Comparison of ENCODE assay signal across 1 cellular context in the genomic region with DNA sequence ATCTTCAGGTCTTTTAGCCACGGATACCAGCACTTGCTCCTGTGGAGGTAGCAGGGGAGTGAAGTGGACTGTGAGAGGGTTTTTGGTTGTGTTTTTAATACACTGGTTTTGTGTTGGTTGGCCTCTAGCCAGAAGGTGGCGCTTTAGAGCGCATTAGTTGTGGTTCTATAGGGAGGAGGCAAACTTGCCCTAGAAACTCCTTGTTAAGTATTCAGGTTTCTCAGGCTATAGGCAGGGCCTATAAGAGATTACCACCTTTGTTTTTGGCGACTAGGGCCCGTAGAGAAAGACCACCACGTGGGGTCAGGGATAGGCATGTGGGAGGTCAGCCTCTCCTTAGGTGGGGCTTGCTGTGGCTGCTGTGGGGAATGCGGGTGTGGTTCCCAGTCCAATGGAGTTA.
TF ChIP-seq lines count a peak whose summit lies in the region.

No MANE protein-coding gene starts in this region.

TF ChIP-seq in H1, 55 proteins besides CTCF, POLR2A, EP300 and RAD21 (continued from another document):
- TF ChIP-seq SIX5 (IDR thresholded peaks at IDR 0.05; ENCODE audit: low read depth, low read length) (no peak), EGR1 (IDR thresholded peaks at IDR 0.05; ENCODE audit: borderline replicate concordance, low read depth, low read length) (no peak), POU5F1 (IDR thresholded peaks at IDR 0.05; ENCODE audit: low read depth, low read length) (no peak), FOSL1 (IDR thresholded peaks at IDR 0.05; ENCODE audit: insufficient read depth, low read depth, low read length) (no peak), TAF7 (optimal IDR thresholded peaks at IDR 0.05; ENCODE audit: borderline replicate concordance, low read depth, low read length) (no peak), JUN (IDR thresholded peaks at IDR 0.05; ENCODE audit: low read depth, low read length) (no peak), TEAD4 (IDR thresholded peaks at IDR 0.05; ENCODE audit: low read depth, low read length) (no peak), SP4 (IDR thresholded peaks at IDR 0.05; ENCODE audit: low read length) (no peak), JUND (IDR thresholded peaks at IDR 0.05; ENCODE audit: low read length) (no peak), BRCA1 (IDR thresholded peaks at IDR 0.05; ENCODE audit: low read depth, low read length) (no peak)
- TF ChIP-seq, protein P1, sequence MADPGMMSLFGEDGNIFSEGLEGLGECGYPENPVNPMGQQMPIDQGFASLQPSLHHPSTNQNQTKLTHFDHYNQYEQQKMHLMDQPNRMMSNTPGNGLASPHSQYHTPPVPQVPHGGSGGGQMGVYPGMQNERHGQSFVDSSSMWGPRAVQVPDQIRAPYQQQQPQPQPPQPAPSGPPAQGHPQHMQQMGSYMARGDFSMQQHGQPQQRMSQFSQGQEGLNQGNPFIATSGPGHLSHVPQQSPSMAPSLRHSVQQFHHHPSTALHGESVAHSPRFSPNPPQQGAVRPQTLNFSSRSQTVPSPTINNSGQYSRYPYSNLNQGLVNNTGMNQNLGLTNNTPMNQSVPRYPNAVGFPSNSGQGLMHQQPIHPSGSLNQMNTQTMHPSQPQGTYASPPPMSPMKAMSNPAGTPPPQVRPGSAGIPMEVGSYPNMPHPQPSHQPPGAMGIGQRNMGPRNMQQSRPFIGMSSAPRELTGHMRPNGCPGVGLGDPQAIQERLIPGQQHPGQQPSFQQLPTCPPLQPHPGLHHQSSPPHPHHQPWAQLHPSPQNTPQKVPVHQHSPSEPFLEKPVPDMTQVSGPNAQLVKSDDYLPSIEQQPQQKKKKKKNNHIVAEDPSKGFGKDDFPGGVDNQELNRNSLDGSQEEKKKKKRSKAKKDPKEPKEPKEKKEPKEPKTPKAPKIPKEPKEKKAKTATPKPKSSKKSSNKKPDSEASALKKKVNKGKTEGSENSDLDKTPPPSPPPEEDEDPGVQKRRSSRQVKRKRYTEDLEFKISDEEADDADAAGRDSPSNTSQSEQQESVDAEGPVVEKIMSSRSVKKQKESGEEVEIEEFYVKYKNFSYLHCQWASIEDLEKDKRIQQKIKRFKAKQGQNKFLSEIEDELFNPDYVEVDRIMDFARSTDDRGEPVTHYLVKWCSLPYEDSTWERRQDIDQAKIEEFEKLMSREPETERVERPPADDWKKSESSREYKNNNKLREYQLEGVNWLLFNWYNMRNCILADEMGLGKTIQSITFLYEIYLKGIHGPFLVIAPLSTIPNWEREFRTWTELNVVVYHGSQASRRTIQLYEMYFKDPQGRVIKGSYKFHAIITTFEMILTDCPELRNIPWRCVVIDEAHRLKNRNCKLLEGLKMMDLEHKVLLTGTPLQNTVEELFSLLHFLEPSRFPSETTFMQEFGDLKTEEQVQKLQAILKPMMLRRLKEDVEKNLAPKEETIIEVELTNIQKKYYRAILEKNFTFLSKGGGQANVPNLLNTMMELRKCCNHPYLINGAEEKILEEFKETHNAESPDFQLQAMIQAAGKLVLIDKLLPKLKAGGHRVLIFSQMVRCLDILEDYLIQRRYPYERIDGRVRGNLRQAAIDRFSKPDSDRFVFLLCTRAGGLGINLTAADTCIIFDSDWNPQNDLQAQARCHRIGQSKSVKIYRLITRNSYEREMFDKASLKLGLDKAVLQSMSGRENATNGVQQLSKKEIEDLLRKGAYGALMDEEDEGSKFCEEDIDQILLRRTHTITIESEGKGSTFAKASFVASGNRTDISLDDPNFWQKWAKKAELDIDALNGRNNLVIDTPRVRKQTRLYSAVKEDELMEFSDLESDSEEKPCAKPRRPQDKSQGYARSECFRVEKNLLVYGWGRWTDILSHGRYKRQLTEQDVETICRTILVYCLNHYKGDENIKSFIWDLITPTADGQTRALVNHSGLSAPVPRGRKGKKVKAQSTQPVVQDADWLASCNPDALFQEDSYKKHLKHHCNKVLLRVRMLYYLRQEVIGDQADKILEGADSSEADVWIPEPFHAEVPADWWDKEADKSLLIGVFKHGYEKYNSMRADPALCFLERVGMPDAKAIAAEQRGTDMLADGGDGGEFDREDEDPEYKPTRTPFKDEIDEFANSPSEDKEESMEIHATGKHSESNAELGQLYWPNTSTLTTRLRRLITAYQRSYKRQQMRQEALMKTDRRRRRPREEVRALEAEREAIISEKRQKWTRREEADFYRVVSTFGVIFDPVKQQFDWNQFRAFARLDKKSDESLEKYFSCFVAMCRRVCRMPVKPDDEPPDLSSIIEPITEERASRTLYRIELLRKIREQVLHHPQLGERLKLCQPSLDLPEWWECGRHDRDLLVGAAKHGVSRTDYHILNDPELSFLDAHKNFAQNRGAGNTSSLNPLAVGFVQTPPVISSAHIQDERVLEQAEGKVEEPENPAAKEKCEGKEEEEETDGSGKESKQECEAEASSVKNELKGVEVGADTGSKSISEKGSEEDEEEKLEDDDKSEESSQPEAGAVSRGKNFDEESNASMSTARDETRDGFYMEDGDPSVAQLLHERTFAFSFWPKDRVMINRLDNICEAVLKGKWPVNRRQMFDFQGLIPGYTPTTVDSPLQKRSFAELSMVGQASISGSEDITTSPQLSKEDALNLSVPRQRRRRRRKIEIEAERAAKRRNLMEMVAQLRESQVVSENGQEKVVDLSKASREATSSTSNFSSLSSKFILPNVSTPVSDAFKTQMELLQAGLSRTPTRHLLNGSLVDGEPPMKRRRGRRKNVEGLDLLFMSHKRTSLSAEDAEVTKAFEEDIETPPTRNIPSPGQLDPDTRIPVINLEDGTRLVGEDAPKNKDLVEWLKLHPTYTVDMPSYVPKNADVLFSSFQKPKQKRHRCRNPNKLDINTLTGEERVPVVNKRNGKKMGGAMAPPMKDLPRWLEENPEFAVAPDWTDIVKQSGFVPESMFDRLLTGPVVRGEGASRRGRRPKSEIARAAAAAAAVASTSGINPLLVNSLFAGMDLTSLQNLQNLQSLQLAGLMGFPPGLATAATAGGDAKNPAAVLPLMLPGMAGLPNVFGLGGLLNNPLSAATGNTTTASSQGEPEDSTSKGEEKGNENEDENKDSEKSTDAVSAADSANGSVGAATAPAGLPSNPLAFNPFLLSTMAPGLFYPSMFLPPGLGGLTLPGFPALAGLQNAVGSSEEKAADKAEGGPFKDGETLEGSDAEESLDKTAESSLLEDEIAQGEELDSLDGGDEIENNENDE (IDR thresholded peaks at IDR 0.05; ENCODE audit: insufficient replicate concordance, low read length): no peak
- TF ChIP-seq, protein P2, sequence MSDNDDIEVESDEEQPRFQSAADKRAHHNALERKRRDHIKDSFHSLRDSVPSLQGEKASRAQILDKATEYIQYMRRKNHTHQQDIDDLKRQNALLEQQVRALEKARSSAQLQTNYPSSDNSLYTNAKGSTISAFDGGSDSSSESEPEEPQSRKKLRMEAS (IDR thresholded peaks at IDR 0.05): no peak
